ENCODE assay signal across 1 cellular context in the genomic region with DNA sequence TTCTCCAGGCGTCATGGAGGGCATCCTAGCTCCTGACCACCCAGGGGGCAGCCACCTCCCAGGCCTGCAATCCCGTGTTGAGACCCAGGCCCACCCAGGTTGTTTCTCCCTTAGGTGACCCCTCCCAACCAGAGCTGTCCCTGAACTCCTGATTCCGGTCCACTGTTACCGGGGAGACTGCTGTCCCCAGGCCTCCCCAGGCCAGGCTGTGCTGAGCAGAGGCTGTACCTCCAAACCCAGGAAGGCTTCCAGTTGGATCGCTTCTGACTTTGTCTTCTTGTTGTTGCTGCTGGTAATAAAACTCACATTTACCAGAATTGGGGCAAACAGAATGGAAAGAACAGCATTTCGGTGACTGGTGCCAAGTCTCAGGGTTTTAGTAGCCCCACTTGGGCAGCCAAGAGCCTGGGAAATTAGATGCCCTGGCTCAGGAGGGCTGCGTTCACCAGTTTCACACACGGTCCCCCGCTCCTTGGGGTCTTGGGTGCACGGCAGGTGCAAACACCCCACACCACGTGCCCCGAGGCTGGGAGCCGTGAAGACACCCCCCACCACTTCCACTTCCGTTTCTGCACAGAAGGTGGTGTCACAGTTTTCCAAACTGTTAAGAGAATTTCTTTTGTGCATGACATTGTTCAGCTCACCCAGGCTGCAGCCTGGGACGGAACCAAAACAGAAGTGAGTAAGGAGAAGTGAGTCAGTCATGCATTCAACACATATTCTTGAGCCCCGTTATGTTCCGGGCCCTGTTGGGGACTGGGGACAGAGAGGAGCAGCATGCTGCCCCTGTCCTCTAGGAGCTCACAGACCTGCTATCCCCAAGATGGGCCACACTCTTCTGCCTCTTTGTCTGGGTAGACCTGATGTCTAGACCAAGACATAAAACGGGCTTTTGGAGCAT.
TF ChIP-seq lines count a peak whose summit lies in the region.

No MANE protein-coding gene starts in this region.

TF ChIP-seq in HepG2, 621 proteins besides CTCF, POLR2A, EP300 and RAD21:
- TF ChIP-seq ZFP41 (CRISPR knock-in tag; IDR thresholded peaks at IDR 0.05; ENCODE audit: borderline replicate concordance), result no peak
- TF ChIP-seq ZNF766 (CRISPR knock-in tag; IDR thresholded peaks at IDR 0.05; ENCODE audit: borderline replicate concordance), result no peak
- no peak for TF ChIP-seq PTBP1 (IDR thresholded peaks at IDR 0.05; ENCODE audit: low read depth, low read length, poor library complexity, severe bottlenecking)
- no peak for TF ChIP-seq KLF9 (CRISPR knock-in tag; IDR thresholded peaks at IDR 0.05; ENCODE audit: low read depth)
- TF ChIP-seq, protein P1, sequence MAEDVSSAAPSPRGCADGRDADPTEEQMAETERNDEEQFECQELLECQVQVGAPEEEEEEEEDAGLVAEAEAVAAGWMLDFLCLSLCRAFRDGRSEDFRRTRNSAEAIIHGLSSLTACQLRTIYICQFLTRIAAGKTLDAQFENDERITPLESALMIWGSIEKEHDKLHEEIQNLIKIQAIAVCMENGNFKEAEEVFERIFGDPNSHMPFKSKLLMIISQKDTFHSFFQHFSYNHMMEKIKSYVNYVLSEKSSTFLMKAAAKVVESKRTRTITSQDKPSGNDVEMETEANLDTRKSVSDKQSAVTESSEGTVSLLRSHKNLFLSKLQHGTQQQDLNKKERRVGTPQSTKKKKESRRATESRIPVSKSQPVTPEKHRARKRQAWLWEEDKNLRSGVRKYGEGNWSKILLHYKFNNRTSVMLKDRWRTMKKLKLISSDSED (CRISPR knock-in tag; IDR thresholded peaks at IDR 0.05), result no peak
- no peak for TF ChIP-seq U2AF1 (optimal IDR thresholded peaks at IDR 0.05; ENCODE audit: low read depth, low read length)
- TF ChIP-seq, protein P2, sequence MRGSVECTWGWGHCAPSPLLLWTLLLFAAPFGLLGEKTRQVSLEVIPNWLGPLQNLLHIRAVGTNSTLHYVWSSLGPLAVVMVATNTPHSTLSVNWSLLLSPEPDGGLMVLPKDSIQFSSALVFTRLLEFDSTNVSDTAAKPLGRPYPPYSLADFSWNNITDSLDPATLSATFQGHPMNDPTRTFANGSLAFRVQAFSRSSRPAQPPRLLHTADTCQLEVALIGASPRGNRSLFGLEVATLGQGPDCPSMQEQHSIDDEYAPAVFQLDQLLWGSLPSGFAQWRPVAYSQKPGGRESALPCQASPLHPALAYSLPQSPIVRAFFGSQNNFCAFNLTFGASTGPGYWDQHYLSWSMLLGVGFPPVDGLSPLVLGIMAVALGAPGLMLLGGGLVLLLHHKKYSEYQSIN (CRISPR knock-in tag; IDR thresholded peaks at IDR 0.05; ENCODE audit: borderline replicate concordance), result no peak
- TF ChIP-seq, protein P3, sequence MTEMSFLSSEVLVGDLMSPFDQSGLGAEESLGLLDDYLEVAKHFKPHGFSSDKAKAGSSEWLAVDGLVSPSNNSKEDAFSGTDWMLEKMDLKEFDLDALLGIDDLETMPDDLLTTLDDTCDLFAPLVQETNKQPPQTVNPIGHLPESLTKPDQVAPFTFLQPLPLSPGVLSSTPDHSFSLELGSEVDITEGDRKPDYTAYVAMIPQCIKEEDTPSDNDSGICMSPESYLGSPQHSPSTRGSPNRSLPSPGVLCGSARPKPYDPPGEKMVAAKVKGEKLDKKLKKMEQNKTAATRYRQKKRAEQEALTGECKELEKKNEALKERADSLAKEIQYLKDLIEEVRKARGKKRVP (CRISPR knock-in tag; IDR thresholded peaks at IDR 0.05), result no peak
- no peak for TF ChIP-seq NFE2 (CRISPR knock-in tag; IDR thresholded peaks at IDR 0.05)
- no peak for TF ChIP-seq ZSCAN9 (CRISPR knock-in tag; IDR thresholded peaks at IDR 0.05; ENCODE audit: borderline replicate concordance)
TF ChIP-seq in HepG2: peak in this region for 0.
